In the genomic region with DNA sequence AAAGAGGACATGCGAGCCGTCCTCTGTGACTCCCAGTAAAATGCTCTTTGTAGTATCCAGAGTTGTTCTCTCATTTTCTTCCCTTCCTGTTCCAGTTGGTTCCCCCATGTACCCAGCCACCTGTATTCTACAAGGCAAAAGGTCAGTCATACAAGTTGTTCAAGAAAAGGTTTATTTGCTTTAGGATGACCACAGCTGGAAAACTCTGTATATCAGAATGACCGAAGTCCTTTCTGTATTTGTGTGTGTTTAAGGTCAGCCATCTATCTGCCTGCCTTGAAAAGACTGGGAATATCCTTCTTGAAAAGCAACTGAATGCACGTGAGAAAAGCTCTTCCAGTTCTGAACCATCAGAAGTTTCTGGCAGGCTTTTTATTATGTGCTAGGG, we compare ENCODE assay signal across 18 cellular contexts. TPM values are rescaled to one million over a fixed set of nuclear protein-coding genes. Genes with fewer than 3 reads are reported as not detected.
"Had no signal": no experiment of that assay in that cellular context is flagged by ENCODE, and none has a peak within 500 bp of the region (broad histone marks: within the 10 kb centered on the region; RNA-seq: fewer than 3 reads in every experiment).

No MANE protein-coding gene starts in this region.

- H3K4me1 ChIP-seq: ascending aorta, psoas muscle, SJSA1 had no signal

- H3K27ac Mint-ChIP-seq: activated naive CD8-positive, alpha-beta T cell treated with anti-CD3 and anti-CD28 coated beads, Interleukin-2, amount 50 U/mL, for 24 hours; memory B cell; T-helper 2 cell treated with Interferon-gamma antibody and Interleukin-4, amounts not matched to agents 5 μg/mL and 100 μg/mL, for 36 hours had no signal

- ATAC-seq: activated CD8-positive, alpha-beta T cell treated with anti-CD3 and anti-CD28 coated beads for 36 hours; activated naive CD8-positive, alpha-beta T cell treated with anti-CD3 and anti-CD28 coated beads, Interleukin-2, amount 50 U/mL, for 24 hours; natural killer cell treated with Interleukin-12 subunit alpha and Interleukin-12 subunit beta and Interleukin-15 and Interleukin-18, amount 100 ng/mL, for 72 hours; psoas muscle; sciatic nerve had no signal

- FAIRE-seq: bronchial epithelial cell had no signal

- H3K27ac ChIP-seq: ascending aorta, psoas muscle, SJSA1, thoracic aorta had no signal

- H3K9me3 ChIP-seq: ascending aorta, psoas muscle, SJSA1, thoracic aorta had no signal

- H3K36me3 ChIP-seq: ascending aorta, SJSA1, thoracic aorta had no signal

- DNase-seq: activated CD4-positive, alpha-beta T cell treated with anti-CD3 and anti-CD28 coated beads for 4 hours; activated CD8-positive, alpha-beta memory T cell treated with anti-CD3 and anti-CD28 coated beads, Interleukin-2, amount 50 U/mL, for 48 hours; activated CD8-positive, alpha-beta T cell treated with anti-CD3 and anti-CD28 coated beads for 36 hours; activated naive CD8-positive, alpha-beta T cell treated with anti-CD3 and anti-CD28 coated beads, Interleukin-2, amount 50 U/mL, for 24 hours; hypothalamus; nucleus accumbens; psoas muscle; stimulated activated CD4-positive, alpha-beta T cell treated with anti-CD3 and anti-CD28 coated beads, Interleukin-12 subunit alpha, Interleukin-12 subunit beta, amount 100 ng/mL, for 4 hours; stimulated activated naive CD4-positive, alpha-beta T cell treated with Interleukin-2 at 50 U/mL for 16 hours; SW 1271 had no signal

- H3K27me3 ChIP-seq: ascending aorta, SJSA1 had no signal

- H3K4me3 ChIP-seq: ascending aorta, psoas muscle, SJSA1, thoracic aorta had no signal

- H3K9me3 Mint-ChIP-seq: activated CD8-positive, alpha-beta T cell treated with anti-CD3 and anti-CD28 coated beads for 36 hours; activated naive CD8-positive, alpha-beta T cell treated with anti-CD3 and anti-CD28 coated beads, Interleukin-2, amount 50 U/mL, for 24 hours; memory B cell; natural killer cell treated with Interleukin-12 subunit alpha and Interleukin-12 subunit beta and Interleukin-15 and Interleukin-18, amount 100 ng/mL, for 72 hours; T-helper 2 cell treated with Interferon-gamma antibody and Interleukin-4, amounts not matched to agents 5 μg/mL and 100 μg/mL, for 36 hours had no signal

- H3K36me3 Mint-ChIP-seq: memory B cell; natural killer cell treated with Interleukin-12 subunit alpha and Interleukin-12 subunit beta and Interleukin-15 and Interleukin-18, amount 100 ng/mL, for 72 hours had no signal

- H3K27me3 Mint-ChIP-seq: activated CD8-positive, alpha-beta T cell treated with anti-CD3 and anti-CD28 coated beads for 36 hours; activated naive CD8-positive, alpha-beta T cell treated with anti-CD3 and anti-CD28 coated beads, Interleukin-2, amount 50 U/mL, for 24 hours; natural killer cell treated with Interleukin-12 subunit alpha and Interleukin-12 subunit beta and Interleukin-15 and Interleukin-18, amount 100 ng/mL, for 72 hours had no signal

- H3K4me3 Mint-ChIP-seq: activated CD8-positive, alpha-beta T cell treated with anti-CD3 and anti-CD28 coated beads for 36 hours; activated naive CD8-positive, alpha-beta T cell treated with anti-CD3 and anti-CD28 coated beads, Interleukin-2, amount 50 U/mL, for 24 hours; memory B cell; natural killer cell treated with Interleukin-12 subunit alpha and Interleukin-12 subunit beta and Interleukin-15 and Interleukin-18, amount 100 ng/mL, for 72 hours; T-helper 2 cell treated with Interferon-gamma antibody and Interleukin-4, amounts not matched to agents 5 μg/mL and 100 μg/mL, for 36 hours had no signal

RNA-seq across cellular contexts. Expression of gene CCL16, which starts 8.4 kb away (rescaled TPM):
- total RNA-seq: activated CD8-positive, alpha-beta T cell treated with anti-CD3 and anti-CD28 coated beads for 36 hours; ascending aorta; bronchial epithelial cell; natural killer cell treated with Interleukin-12 subunit alpha and Interleukin-12 subunit beta and Interleukin-15 and Interleukin-18, amount 100 ng/mL, for 72 hours; psoas muscle; SJSA1; thoracic aorta had no signal

RNA-seq across cellular contexts. Expression of gene CCL14, which starts 13.6 kb away (rescaled TPM):
- total RNA-seq: activated CD8-positive, alpha-beta T cell treated with anti-CD3 and anti-CD28 coated beads for 36 hours; bronchial epithelial cell; natural killer cell treated with Interleukin-12 subunit alpha and Interleukin-12 subunit beta and Interleukin-15 and Interleukin-18, amount 100 ng/mL, for 72 hours; SJSA1 had no signal

RNA-seq across cellular contexts. Expression of gene CCL15, which starts 28.4 kb away (rescaled TPM):
- total RNA-seq: activated CD8-positive, alpha-beta T cell treated with anti-CD3 and anti-CD28 coated beads for 36 hours; ascending aorta; bronchial epithelial cell; natural killer cell treated with Interleukin-12 subunit alpha and Interleukin-12 subunit beta and Interleukin-15 and Interleukin-18, amount 100 ng/mL, for 72 hours; psoas muscle; sciatic nerve; SJSA1; thoracic aorta had no signal
- polyA plus RNA-seq: psoas muscle had no signal

RNA-seq across cellular contexts. Expression of gene LYZL6, which starts 29.4 kb away (rescaled TPM):
- total RNA-seq: activated CD8-positive, alpha-beta T cell treated with anti-CD3 and anti-CD28 coated beads for 36 hours; ascending aorta; bronchial epithelial cell; natural killer cell treated with Interleukin-12 subunit alpha and Interleukin-12 subunit beta and Interleukin-15 and Interleukin-18, amount 100 ng/mL, for 72 hours; psoas muscle; sciatic nerve; SJSA1; thoracic aorta had no signal
- polyA plus RNA-seq: psoas muscle had no signal

RNA-seq across cellular contexts. Expression of gene RDM1, which starts 42.4 kb away (rescaled TPM):
- total RNA-seq: ascending aorta, bronchial epithelial cell, psoas muscle, sciatic nerve, thoracic aorta had no signal
- polyA plus RNA-seq: psoas muscle had no signal
